Comparison of ENCODE assay signal across 1 cellular context in genomic region chr12:57078519-57079404, GRCh38.
A peak's percentile ranks its signal among the peaks of the same experiment; 100 is the strongest.
TF ChIP-seq lines count a peak whose summit lies in the region.

TSS of gene NEMP1 (minus strand) at chr12:57078791. CDS start at chr12:57078745, 46 bp downstream.

TF ChIP-seq in K562, 482 proteins besides CTCF, POLR2A, EP300 and RAD21 (continued from another document and continues in another):
- no peak for TF ChIP-seq ELK3 (CRISPR knock-in tag; IDR thresholded peaks at IDR 0.05)
- no peak for TF ChIP-seq SRSF7 (optimal IDR thresholded peaks at IDR 0.05; ENCODE audit: low read depth, low read length)
- TF ChIP-seq HNRNPLL (IDR thresholded peaks at IDR 0.05; ENCODE audit: low read depth, low read length, poor library complexity, severe bottlenecking): no peak
- TF ChIP-seq ZHX1 (conservative IDR thresholded peaks at IDR 0.05; ENCODE audit: low read length): no peak
- no peak for TF ChIP-seq SMARCA5 (IDR thresholded peaks at IDR 0.05)
- TF ChIP-seq TAL1 (IDR thresholded peaks at IDR 0.05): no peak
- 0 out of 2 replicates have a peak, but pooled peaks have one; percentile 21 for TF ChIP-seq HES1 (IDR thresholded peaks at IDR 0.05; ENCODE audit: low read depth)
- TF ChIP-seq MCM2 (IDR thresholded peaks at IDR 0.05; ENCODE audit: low read depth): no peak
- no peak for TF ChIP-seq PTRF (tag; IDR thresholded peaks at IDR 0.05)
- no peak for TF ChIP-seq EWSR1 (IDR thresholded peaks at IDR 0.05; ENCODE audit: borderline replicate concordance, low read depth, partially characterized antibody)
- TF ChIP-seq NFIC (IDR thresholded peaks at IDR 0.05): no peak
- TF ChIP-seq SMAD1 (IDR thresholded peaks at IDR 0.05; ENCODE audit: low read depth, low read length, partially characterized antibody): peak; percentile 47
- TF ChIP-seq ZNF696 (CRISPR knock-in tag; conservative IDR thresholded peaks at IDR 0.05): no peak
- no peak for TF ChIP-seq ELF4 (CRISPR knock-in tag; IDR thresholded peaks at IDR 0.05)
- no peak for TF ChIP-seq GATAD2B (IDR thresholded peaks at IDR 0.05; ENCODE audit: borderline replicate concordance)
- TF ChIP-seq TSHZ1 (CRISPR knock-in tag; IDR thresholded peaks at IDR 0.05): no peak
- TF ChIP-seq CLOCK (CRISPR knock-in tag; IDR thresholded peaks at IDR 0.05; ENCODE audit: borderline replicate concordance): no peak
- TF ChIP-seq ZBTB40 (IDR thresholded peaks at IDR 0.05): peak; percentile 95
- no peak for TF ChIP-seq ZBTB40 (CRISPR knock-in tag; IDR thresholded peaks at IDR 0.05)
- TF ChIP-seq ELF1 (tag; IDR thresholded peaks at IDR 0.05): 0 out of 2 replicates have a peak, but pooled peaks have one; percentile 4
- peak; percentile 79 for TF ChIP-seq GABPB1 (CRISPR knock-in tag; IDR thresholded peaks at IDR 0.05)
- no peak for TF ChIP-seq ZNF23 (CRISPR knock-in tag; IDR thresholded peaks at IDR 0.05)
- TF ChIP-seq ATF6 (CRISPR knock-in tag; IDR thresholded peaks at IDR 0.05): no peak
- no peak for TF ChIP-seq PHF21A (IDR thresholded peaks at IDR 0.05; ENCODE audit: borderline replicate concordance, low read depth)
- TF ChIP-seq ZNF133 (CRISPR knock-in tag; IDR thresholded peaks at IDR 0.05): no peak
- peak; percentile 89 for TF ChIP-seq TBP (optimal IDR thresholded peaks at IDR 0.05; ENCODE audit: low read depth, low read length)
- TF ChIP-seq ZBTB26 (CRISPR knock-in tag; IDR thresholded peaks at IDR 0.05): no peak
- no peak for TF ChIP-seq ZBTB7A (IDR thresholded peaks at IDR 0.05; ENCODE audit: borderline replicate concordance, control insufficient read depth, low read depth, low read length)
- TF ChIP-seq ATF1 (CRISPR knock-in tag; IDR thresholded peaks at IDR 0.05): no peak
- TF ChIP-seq ATF1 (tag; IDR thresholded peaks at IDR 0.05): peak; percentile 87
- TF ChIP-seq ZFP1 (CRISPR knock-in tag; IDR thresholded peaks at IDR 0.05): no peak
- no peak for TF ChIP-seq YBX1 (IDR thresholded peaks at IDR 0.05)
- TF ChIP-seq THRAP3 (IDR thresholded peaks at IDR 0.05; ENCODE audit: borderline replicate concordance): no peak
- no peak for TF ChIP-seq JUNB (CRISPR knock-in tag; conservative IDR thresholded peaks at IDR 0.05)
